ENCODE assay signal across 20 cellular contexts in genomic region chr10:125401462-125401861, GRCh38.
DNase-seq lines count a peak whose midpoint lies in the region; ATAC-seq, FAIRE-seq and TF ChIP-seq lines count a peak whose summit lies in the region.
"Had no signal": no experiment of that assay in that cellular context is flagged by ENCODE, and none has a peak within 500 bp of the region (broad histone marks: within the 10 kb centered on the region; RNA-seq: fewer than 3 reads in every experiment).

No MANE protein-coding gene starts in this region.

- H2BK120ac ChIP-seq in IMR-90 (ENCODE audit: low read depth, low read length) = no peak overlapping the region

- no peak overlapping the region for H3K14ac ChIP-seq in IMR-90 (replicated peaks; ENCODE audit: low read depth, low read length)

- no peak overlapping the region for H2AK5ac ChIP-seq in IMR-90 (ENCODE audit: low read depth, low read length)

- H4K5ac ChIP-seq in IMR-90 (ENCODE audit: low read depth, low read length) = no peak overlapping the region

- ATAC-seq in A549 (no peak), IMR-90 (ENCODE audit: low read depth) (no peak), K562 (no peak)
- ATAC-seq: CD8-positive, alpha-beta T cell had no signal

- H3K4ac ChIP-seq in IMR-90 (ENCODE audit: low read depth, low read length) = no peak overlapping the region

- H3K4me3 ChIP-seq in A549 = no peak overlapping the region
- no peak overlapping the region for H3K4me3 ChIP-seq in IMR-90 (ENCODE audit: insufficient read depth, low read depth, low read length)
- H3K4me3 ChIP-seq in K562 = no peak overlapping the region
- H3K4me3 ChIP-seq in mammary epithelial cell (replicated peaks in 1 of 3; ENCODE audit: insufficient read depth in 1 of 3, low read depth in 2 of 3, low read length in 3 of 3) = no peak overlapping the region
- H3K4me3 ChIP-seq: BLaER1 treated with 17β-estradiol and CSF1 and Interleukin-3, amounts not matched to agents 10 nM and 100 nM had no signal

- H3K9me3 ChIP-seq in A549 (peaks cover 3% of the 10 kb centered on the region; the same call in 1 of the 3 replicates), IMR-90 (ENCODE audit: control insufficient read depth, insufficient read depth, low read length) (no peaks in the 10 kb centered on the region), K562 (replicated peaks; ENCODE audit: control insufficient read depth, insufficient read depth, low read depth, low read length) (no peaks in the 10 kb centered on the region), mammary epithelial cell (replicated peaks; ENCODE audit: insufficient read depth, low read length) (no peaks in the 10 kb centered on the region)

- no peak overlapping the region for H3K4me2 ChIP-seq in A549
- no peak overlapping the region for H3K4me2 ChIP-seq in IMR-90 (ENCODE audit: low read depth, low read length)
- no peak overlapping the region for H3K4me2 ChIP-seq in K562 (ENCODE audit: insufficient read depth, low read length)
- H3K4me2 ChIP-seq in mammary epithelial cell (ENCODE audit: insufficient read depth, low read depth, low read length) = no peak overlapping the region
- H3K4me2 ChIP-seq: BLaER1 treated with 17β-estradiol and CSF1 and Interleukin-3, amounts not matched to agents 10 nM and 100 nM had no signal

- BruUV-seq in IMR-90 (replicated peaks; lab: Mats Ljungman, UMichigan) = no TSS peak
- no TSS peak for BruUV-seq in K562 (replicated peaks; lab: Mats Ljungman, UMichigan)
- BruUV-seq in mammary epithelial cell (replicated peaks; lab: Mats Ljungman, UMichigan) = no TSS peak

- H2BK20ac ChIP-seq in IMR-90 (ENCODE audit: low read depth, low read length) = no peak overlapping the region

- in situ Hi-C loops in IMR-90 (cut with MboI; ENCODE audit: low sequenced_read_pairs) = no loop called here
- in situ Hi-C loops in K562 (cut with MboI) = no loop called here
- in situ Hi-C loops in mammary epithelial cell (cut with MboI; ENCODE audit: low sequenced_read_pairs in 2 of 2) = no loop called here

- H3K36me3 ChIP-seq in IMR-90 (ENCODE audit: control insufficient read depth, insufficient read depth, low read length) (no peaks in the 10 kb centered on the region), K562 (ENCODE audit: control insufficient read depth, insufficient read depth, low read length) (no peaks in the 10 kb centered on the region), mammary epithelial cell (ENCODE audit: insufficient read depth, low read length) (no peaks in the 10 kb centered on the region)
- H3K36me3 ChIP-seq: BLaER1 treated with 17β-estradiol and CSF1 and Interleukin-3, amounts not matched to agents 10 nM and 100 nM had no signal

- no peak overlapping the region for H2BK5ac ChIP-seq in IMR-90 (ENCODE audit: low read depth, low read length, poor library complexity, severe bottlenecking)

- TF ChIP-seq POLR2A in A549 (IDR thresholded peaks at IDR 0.05; ENCODE audit: low read length) (no peak), IMR-90 (IDR thresholded peaks at IDR 0.05; ENCODE audit: low read depth, low read length) (no peak), K562 (conservative IDR thresholded peaks at IDR 0.05) (no peak)

- no peak overlapping the region for H2AK9ac ChIP-seq in IMR-90 (replicated peaks; ENCODE audit: low read depth, low read length, poor library complexity)

- H3K56ac ChIP-seq in IMR-90 (ENCODE audit: extremely low read depth, insufficient read depth, low read length) = no peak overlapping the region

- intact Hi-C loops in IMR-90 (cut with micrococcal nuclease) (no loop called here), K562 (cut with micrococcal nuclease) (no loop called here), mammary epithelial cell (cut with micrococcal nuclease) (loop anchor here (10.0 kb wide), 1 partner anchor 1047 kb away; no protein-coding TSS in a partner anchor)

- FAIRE-seq in A549 (lab: Jason Lieb, UNC) = no peak
- no peak for FAIRE-seq in K562 (lab: Jason Lieb, UNC)
- FAIRE-seq: A204.1, D721Med, G401.6, GM12891, GM19239 had no signal

- H3K4me1 ChIP-seq in A549 (no peaks in the 10 kb centered on the region), IMR-90 (ENCODE audit: control insufficient read depth, insufficient read depth, low read length) (no peaks in the 10 kb centered on the region), K562 (replicated peaks in 1 of 2; ENCODE audit: control insufficient read depth in 2 of 2, insufficient read depth in 2 of 2, low read length in 2 of 2) (no peaks in the 10 kb centered on the region), mammary epithelial cell (ENCODE audit: insufficient read depth, low read length) (peaks cover 1% of the 10 kb centered on the region)
- H3K4me1 ChIP-seq: BLaER1 treated with 17β-estradiol and CSF1 and Interleukin-3, amounts not matched to agents 10 nM and 100 nM; Caco-2 had no signal

- WGBS in A549 (ENCODE audit: missing lambda C conversion rate) = 30% methylated on average over 2 of the region's 2 CpGs
- WGBS in IMR-90 (ENCODE audit: extremely low coverage in 2 of 2, insufficient read length in 1 of 2), 2 experiments = 71% methylated on average over 1 of the region's 2 CpGs; no CpG with 5 or more reads in 1 of the 2 experiments
- 0% methylated on average over 2 of the region's 2 CpGs for WGBS in K562 (ENCODE audit: insufficient coverage, low coverage, missing lambda C conversion rate)
- 94% methylated on average over 2 of the region's 2 CpGs for WGBS in mammary epithelial cell (ENCODE audit: low coverage, missing lambda C conversion rate)

- H4K20me1 ChIP-seq in IMR-90 (ENCODE audit: insufficient read depth, low read length) (no peaks in the 10 kb centered on the region), K562 (replicated peaks; ENCODE audit: control insufficient read depth, insufficient read depth, low read length) (no peaks in the 10 kb centered on the region), mammary epithelial cell (ENCODE audit: insufficient read depth, low read length) (no peaks in the 10 kb centered on the region)
- H4K20me1 ChIP-seq: BLaER1 treated with 17β-estradiol and CSF1 and Interleukin-3, amounts not matched to agents 10 nM and 100 nM had no signal

- no peak overlapping the region for H2AFZ ChIP-seq in IMR-90 (replicated peaks; ENCODE audit: low read length, poor library complexity)
- H2AFZ ChIP-seq in K562 (ENCODE audit: low read depth, low read length) = no peak overlapping the region
- no peak overlapping the region for H2AFZ ChIP-seq in mammary epithelial cell (ENCODE audit: low read depth, low read length)

- H3K27ac ChIP-seq in A549 (no peak overlapping the region), IMR-90 (ENCODE audit: insufficient read depth, low read length) (no peak overlapping the region), K562 (ENCODE audit: extremely low read depth, low read depth, low read length) (no peak overlapping the region), mammary epithelial cell (ENCODE audit: insufficient read depth, low read depth, low read length) (no peak overlapping the region)
- H3K27ac ChIP-seq: BLaER1 treated with 17β-estradiol and CSF1 and Interleukin-3, amounts not matched to agents 10 nM and 100 nM; C4-2B had no signal

- no peaks in the 10 kb centered on the region for H3K9me1 ChIP-seq in IMR-90 (ENCODE audit: insufficient read depth, low read length)
- no peaks in the 10 kb centered on the region for H3K9me1 ChIP-seq in K562 (ENCODE audit: control insufficient read depth, insufficient read depth, low read length)

- DNase-seq in A549 (ENCODE audit: low read depth in 1 of 2, low spot score in 1 of 2) (no peak), IMR-90 (no peak), K562 (ENCODE audit: extremely low read depth in 1 of 4, low spot score in 3 of 4) (no peak), mammary epithelial cell (no peak), SK-N-DZ (ENCODE audit: low spot score) (no peak)
- DNase-seq: 8988T; AML-193; Caco-2; Calu3; CD4-positive, alpha-beta T cell; CD8-positive, alpha-beta T cell; DMS79 treated with DMSO at 0.1 percent for 48 hours; GF-D8 had no signal

- TF ChIP-seq RAD21 in A549 (conservative IDR thresholded peaks at IDR 0.05 in 1 of 2, IDR thresholded peaks at IDR 0.05 in 1 of 2) (no peak), IMR-90 (IDR thresholded peaks at IDR 0.05; ENCODE audit: low read length) (no peak), K562 (CRISPR knock-in tag; conservative IDR thresholded peaks at IDR 0.05 in 1 of 2, IDR thresholded peaks at IDR 0.05 in 1 of 2) (no peak)

- no peak overlapping the region for H2BK15ac ChIP-seq in IMR-90 (ENCODE audit: low read depth, low read length)

- H3K79me1 ChIP-seq in IMR-90 (ENCODE audit: low read depth in 1 of 2, low read length in 2 of 2) = no peaks in the 10 kb centered on the region

- H3K27me3 ChIP-seq in IMR-90 (ENCODE audit: control insufficient read depth, insufficient read depth, low read length) = peaks cover 5% of the 10 kb centered on the region; the same call in 1 of the 2 replicates
- no peaks in the 10 kb centered on the region for H3K27me3 ChIP-seq in K562 (ENCODE audit: control insufficient read depth in 2 of 2, insufficient read depth in 2 of 2, low read length in 2 of 2)
- no peaks in the 10 kb centered on the region for H3K27me3 ChIP-seq in mammary epithelial cell (ENCODE audit: insufficient read depth, low read length)
- H3K27me3 ChIP-seq: BLaER1 treated with 17β-estradiol and CSF1 and Interleukin-3, amounts not matched to agents 10 nM and 100 nM had no signal

- no peak overlapping the region for H3K23ac ChIP-seq in IMR-90 (ENCODE audit: low read depth, low read length)

- TF ChIP-seq EP300 in A549 (IDR thresholded peaks at IDR 0.05) (no peak), K562 (IDR thresholded peaks at IDR 0.05; ENCODE audit: low read length) (no peak)

- H3K79me2 ChIP-seq in K562 (ENCODE audit: control insufficient read depth, insufficient read depth, low read length) = no peaks in the 10 kb centered on the region
- H3K79me2 ChIP-seq in mammary epithelial cell (ENCODE audit: insufficient read depth, low read length) = no peaks in the 10 kb centered on the region

- H3K18ac ChIP-seq in IMR-90 (ENCODE audit: low read depth, low read length) = no peak overlapping the region

- H4K8ac ChIP-seq in IMR-90 (ENCODE audit: low read depth in 2 of 2, low read length in 2 of 2) = no peak overlapping the region

- dilution Hi-C loops in IMR-90 (cut with HindIII; ENCODE audit: low sequenced_read_pairs, unreplicated experiment) (no loop called here), mammary epithelial cell (cut with HindIII; ENCODE audit: low sequenced_read_pairs) (no loop called here)

- POLR2A ChIA-PET in A549 (lab: Yijun Ruan, JAX) = no interaction called here
- POLR2A ChIA-PET in IMR-90 (lab: Charles Lee; ENCODE audit: unreplicated experiment) = no interaction called here
- POLR2A ChIA-PET in K562 (lab: Yijun Ruan, JAX) = no interaction called here

- TF ChIP-seq CTCF in A549 (IDR thresholded peaks at IDR 0.05) = no peak
- TF ChIP-seq CTCF in IMR-90 (conservative IDR thresholded peaks at IDR 0.05; ENCODE audit: low read depth, low read length) = no peak
- no peak for TF ChIP-seq CTCF in K562 (IDR thresholded peaks at IDR 0.05 in 2 of 3, conservative IDR thresholded peaks at IDR 0.05 in 1 of 3; ENCODE audit: insufficient read depth in 2 of 3, low read depth in 1 of 3, low read length in 3 of 3)
- TF ChIP-seq CTCF in mammary epithelial cell (conservative IDR thresholded peaks at IDR 0.05 in 1 of 2, IDR thresholded peaks at IDR 0.05 in 1 of 2; ENCODE audit: extremely low read depth in 1 of 2, insufficient read depth in 1 of 2, low read depth in 1 of 2, low read length in 2 of 2) = no peak

- H3K9ac ChIP-seq in IMR-90 (ENCODE audit: low read depth, low read length) (no peak overlapping the region), K562 (ENCODE audit: insufficient read depth in 1 of 2, low read depth in 2 of 2, low read length in 2 of 2) (no peak overlapping the region), mammary epithelial cell (ENCODE audit: insufficient read depth, low read length) (no peak overlapping the region)
- H3K9ac ChIP-seq: BLaER1 treated with 17β-estradiol and CSF1 and Interleukin-3, amounts not matched to agents 10 nM and 100 nM had no signal

- CTCF ChIA-PET in A549 (lab: Yijun Ruan, JAX) = interaction anchor here (0.7 kb wide), 1 partner anchor 10 kb away, joined by 3 read pairs; no protein-coding TSS in a partner anchor
- CTCF ChIA-PET in IMR-90 (lab: Yijun Ruan, JAX) = no interaction called here
- CTCF ChIA-PET in K562 (lab: Yijun Ruan, JAX; ENCODE audit: low intra/inter-chr PET ratio) = no interaction called here
- CTCF ChIA-PET in mammary epithelial cell (lab: Charles Lee; ENCODE audit: low non-redundant PET) = no interaction called here

- no peak overlapping the region for H4K91ac ChIP-seq in IMR-90 (ENCODE audit: insufficient read depth, low read depth, low read length)

Comparison
In these comparisons a context has a peak if more than half of its experiments do, and no peak if none do; other contexts are left out.
1. Of the 35 proteins assayed by ChIP-seq in both K562 and A549: peak only in K562: none; only in A549: MAFK; in both: none; in neither: 34.